In genomic region chr4:151486166-151486565, GRCh38 we compare ENCODE assay signal across 17 cellular contexts.
DNase-seq lines count a peak whose midpoint lies in the region; ATAC-seq, FAIRE-seq and TF ChIP-seq lines count a peak whose summit lies in the region.
"Had no signal": no experiment of that assay in that cellular context is flagged by ENCODE, and none has a peak within 500 bp of the region (broad histone marks: within the 10 kb centered on the region; RNA-seq: fewer than 3 reads in every experiment).

No MANE protein-coding gene starts in this region.

- no peaks in the 10 kb centered on the region for H4K20me1 ChIP-seq in HCT116 (ENCODE audit: insufficient read depth)

- no peaks in the 10 kb centered on the region for H3K36me3 ChIP-seq in HCT116 (ENCODE audit: control insufficient read depth in 1 of 2, insufficient read depth in 2 of 2, low read length in 2 of 2)
- H3K36me3 ChIP-seq: left ventricle myocardium inferior had no signal

- no peak for TF ChIP-seq POLR2A in HCT116 (IDR thresholded peaks at IDR 0.05; ENCODE audit: borderline replicate concordance, extremely low read depth, insufficient read depth, insufficient read length)

- no peaks in the 10 kb centered on the region for H3K9me2 ChIP-seq in HCT116 (ENCODE audit: insufficient read depth)

- peak overlapping the region; percentile 10; the same call in 1 of the 2 replicates for H3K4me2 ChIP-seq in HCT116 (ENCODE audit: low read length)

- no peak overlapping the region for H2AFZ ChIP-seq in HCT116 (ENCODE audit: low read depth, low read length, poor library complexity, severe bottlenecking)

- FAIRE-seq in urothelium cell line (lab: Jason Lieb, UNC), result no peak
- FAIRE-seq: HepG2 had no signal

- no peak overlapping the region for H3K27ac ChIP-seq in HCT116 (ENCODE audit: low read depth, low read length)
- H3K27ac ChIP-seq: left ventricle myocardium inferior had no signal

- H3K79me2 ChIP-seq in HCT116 (ENCODE audit: insufficient read depth, low read length), result no peaks in the 10 kb centered on the region

- CTCF ChIA-PET in HCT116 (lab: Charles Lee), result no interaction called here

- no peaks in the 10 kb centered on the region for H3K9me3 ChIP-seq in HCT116 (ENCODE audit: control insufficient read depth in 1 of 2, insufficient read depth in 1 of 2, low read depth in 1 of 2, low read length in 2 of 2)

- TF ChIP-seq CTCF in HCT116 (IDR thresholded peaks at IDR 0.05 in 2 of 3, conservative IDR thresholded peaks at IDR 0.05 in 1 of 3; ENCODE audit: borderline replicate concordance in 1 of 3, insufficient read depth in 1 of 3, low read depth in 2 of 3, low read length in 2 of 3), result no peak

- RAD21 ChIA-PET in HCT116 (lab: Charles Lee; ENCODE audit: low non-redundant PET in 1 of 2, low total read pairs in 2 of 2, uncharacterized antibody in 2 of 2, unreplicated experiment in 2 of 2), result no interaction called here

- H3K4me3 ChIP-seq in HCT116 (replicated peaks in 1 of 2; ENCODE audit: low read depth in 1 of 2, low read length in 2 of 2), result no peak overlapping the region
- H3K4me3 ChIP-seq: left ventricle myocardium inferior had no signal

- no peak for DNase-seq in HCT116 (ENCODE audit: low read depth, low spot score)
- peak; percentile 1 for DNase-seq in amniotic stem cell (lab: John Stamatoyannopoulos, UW)
- DNase-seq in hepatic stellate cell (ENCODE audit: low spot score), result peak; percentile 28
- peak; percentile 18 for DNase-seq in urothelium cell line (ENCODE audit: low spot score)
- no peak for DNase-seq in NCI-H1694 treated with DMSO at 0.1 percent for 48 hours (lab: John Stamatoyannopoulos, UW)
- DNase-seq in KG1 (lab: John Stamatoyannopoulos, UW), result no peak
- DNase-seq in NCI-H1105 treated with DMSO at 0.1 percent for 48 hours (lab: John Stamatoyannopoulos, UW), result no peak
- DNase-seq in DMS53 treated with DMSO at 0.1 percent for 48 hours (lab: John Stamatoyannopoulos, UW; ENCODE audit: unreplicated experiment), result no peak
- DNase-seq: activated naive CD4-positive, alpha-beta T cell treated with Interleukin-2 at 50 U/mL for 16 hours; caudate nucleus; CD8-positive, alpha-beta T cell; GDM1; left ventricle myocardium inferior; naive thymus-derived CD4-positive, alpha-beta T cell; stimulated activated CD4-positive, alpha-beta T cell treated with anti-CD3 and anti-CD28 coated beads, Interleukin-1b, Interleukin-23, amount 100 ng/mL, for 48 hours had no signal

- intact Hi-C loops in HCT116 (cut with micrococcal nuclease), result no loop called here

- no peak overlapping the region for H3K9ac ChIP-seq in HCT116 (ENCODE audit: low read length)

- POLR2A ChIA-PET in HCT116 (lab: Charles Lee), result no interaction called here

- BruUV-seq in HCT116 (replicated peaks; lab: Mats Ljungman, UMichigan), result no TSS peak

- H3K27me3 ChIP-seq in HCT116 (ENCODE audit: insufficient read depth, low read length), result no peaks in the 10 kb centered on the region

- no peak for TF ChIP-seq RAD21 in HCT116 (IDR thresholded peaks at IDR 0.05; ENCODE audit: low read depth)

- peaks cover 16 to 26% of the 10 kb centered on the region in 2 experiments for H3K4me1 ChIP-seq in HCT116 (ENCODE audit: control insufficient read depth in 1 of 2, insufficient read depth in 2 of 2, low read length in 2 of 2)

- ATAC-seq in HCT116, result no peak
- ATAC-seq: activated CD4-positive, CD25-positive, alpha-beta regulatory T cell treated with anti-CD3 and anti-CD28 coated beads, Interleukin-2, amount 50 U/mL, for 24 hours; CD8-positive, alpha-beta T cell; HepG2; naive thymus-derived CD4-positive, alpha-beta T cell had no signal

TF ChIP-seq in HCT116, 20 proteins besides CTCF, POLR2A, EP300 and RAD21:
- TF ChIP-seq SRF (IDR thresholded peaks at IDR 0.05; ENCODE audit: low read depth), result no peak
- no peak for TF ChIP-seq ELF1 (IDR thresholded peaks at IDR 0.05; ENCODE audit: borderline replicate concordance, low read depth)
- TF ChIP-seq, protein P1, sequence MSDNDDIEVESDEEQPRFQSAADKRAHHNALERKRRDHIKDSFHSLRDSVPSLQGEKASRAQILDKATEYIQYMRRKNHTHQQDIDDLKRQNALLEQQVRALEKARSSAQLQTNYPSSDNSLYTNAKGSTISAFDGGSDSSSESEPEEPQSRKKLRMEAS (IDR thresholded peaks at IDR 0.05), result no peak

Comparison
In these comparisons a context has a peak if more than half of its experiments do, and no peak if none do; other contexts are left out.
1. DNase-seq: peak in amniotic stem cell (single experiment), hepatic stellate cell (single experiment) and urothelium cell line (single experiment); none in HCT116 (single experiment), NCI-H1694 treated with DMSO at 0.1 percent for 48 hours (single experiment), KG1 (single experiment), NCI-H1105 treated with DMSO at 0.1 percent for 48 hours (single experiment) and DMS53 treated with DMSO at 0.1 percent for 48 hours (single experiment).